30 cellular contexts compared by ENCODE assay signal in genomic region chr2:99638791-99639190, GRCh38.
"Had no signal": no experiment of that assay in that cellular context is flagged by ENCODE, and none has a peak within 500 bp of the region (broad histone marks: within the 10 kb centered on the region; RNA-seq: fewer than 3 reads in every experiment).

No MANE protein-coding gene starts in this region.

- H3K9me3 Mint-ChIP-seq: activated naive CD4-positive, alpha-beta T cell treated with anti-CD3 and anti-CD28 coated beads, Interleukin-2, amount 50 U/mL, for 24 hours; activated T-helper 2 cell treated with anti-CD3 and anti-CD28 coated beads, Interferon-gamma antibody, Interleukin-2, Interleukin-4, amounts not matched to agents 10 μg/mL and 5 μg/mL and 100 μg/mL, durations not matched to agents 14 hours and 24 hours and 36 hours; central memory CD8-positive, alpha-beta T cell; natural killer cell treated with Interleukin-12 subunit alpha and Interleukin-12 subunit beta and Interleukin-15 and Interleukin-18, amount 100 ng/mL, for 72 hours; stimulated activated naive CD8-positive, alpha-beta T cell treated with anti-CD3 and anti-CD28 coated beads, Interleukin-15, Interleukin-2, amounts not matched to agents 100 ng/mL and 50 ng/mL, for 24 hours; type B pancreatic cell; WTC11 had no signal

- H3K27me3 Mint-ChIP-seq: activated naive CD4-positive, alpha-beta T cell treated with anti-CD3 and anti-CD28 coated beads, Interleukin-2, amount 50 U/mL, for 24 hours; activated naive CD8-positive, alpha-beta T cell treated with anti-CD3 and anti-CD28 coated beads, Interleukin-2, amount 50 U/mL, for 24 hours; stimulated activated naive CD8-positive, alpha-beta T cell treated with anti-CD3 and anti-CD28 coated beads, Interleukin-15, Interleukin-2, amounts not matched to agents 100 ng/mL and 50 ng/mL, for 24 hours had no signal

- H3K27me3 ChIP-seq: esophagus squamous epithelium, heart right ventricle, neutrophil, right lobe of liver, uterus had no signal

- H3K9me3 ChIP-seq: esophagus squamous epithelium, lower lobe of right lung, neutrophil, right lobe of liver, thoracic aorta, uterus had no signal

- H3K4me3 Mint-ChIP-seq: activated CD8-positive, alpha-beta memory T cell treated with anti-CD3 and anti-CD28 coated beads, Interleukin-2, amount 10 ng/mL, durations not matched to agents 7 days and 5 days; activated CD8-positive, alpha-beta T cell treated with anti-CD3 and anti-CD28 coated beads, Interleukin-2, amount 10 ng/mL, durations not matched to agents 7 days and 5 days; activated naive CD4-positive, alpha-beta T cell treated with anti-CD3 and anti-CD28 coated beads, Interleukin-2, amount 50 U/mL, for 24 hours; activated naive CD8-positive, alpha-beta T cell treated with anti-CD3 and anti-CD28 coated beads, Interleukin-2, amount 50 U/mL, for 24 hours; central memory CD8-positive, alpha-beta T cell; natural killer cell treated with Interleukin-12 subunit alpha and Interleukin-12 subunit beta and Interleukin-15 and Interleukin-18, amount 100 ng/mL, for 72 hours; stimulated activated naive CD8-positive, alpha-beta T cell treated with anti-CD3 and anti-CD28 coated beads, Interleukin-15, Interleukin-2, amounts not matched to agents 100 ng/mL and 50 ng/mL, for 24 hours; T-helper 17 cell; type B pancreatic cell; WTC11 had no signal

- H3K27ac ChIP-seq: epithelial cell of prostate, esophagus squamous epithelium, lower lobe of right lung, neutrophil, right lobe of liver, thoracic aorta, uterus had no signal

- H3K36me3 ChIP-seq: esophagus squamous epithelium, heart right ventricle, lower lobe of right lung, neutrophil, right lobe of liver, thoracic aorta, uterus had no signal

- H3K36me3 Mint-ChIP-seq: activated CD8-positive, alpha-beta memory T cell treated with anti-CD3 and anti-CD28 coated beads, Interleukin-2, amount 10 ng/mL, durations not matched to agents 7 days and 5 days; natural killer cell treated with Interleukin-12 subunit alpha and Interleukin-12 subunit beta and Interleukin-15 and Interleukin-18, amount 100 ng/mL, for 72 hours; type B pancreatic cell; WTC11 had no signal

- DNase-seq: activated CD4-positive, alpha-beta T cell treated with anti-CD3 and anti-CD28 coated beads, Interleukin-2, amount 50 U/mL, for 1 hour; activated CD8-positive, alpha-beta memory T cell treated with anti-CD3 and anti-CD28 coated beads, Interleukin-2, amount 10 ng/mL, durations not matched to agents 7 days and 5 days; activated CD8-positive, alpha-beta T cell treated with anti-CD3 and anti-CD28 coated beads, Interleukin-2, amount 10 ng/mL, durations not matched to agents 7 days and 5 days; activated naive CD8-positive, alpha-beta T cell treated with anti-CD3 and anti-CD28 coated beads, Interleukin-2, amount 50 U/mL, for 24 hours; activated T-cell treated with anti-CD3 and anti-CD28 coated beads, Interleukin-2, amount 50 U/mL, for 48 hours; amygdala; dermis blood vessel endothelial cell; effector CD4-positive, alpha-beta T cell; esophagus squamous epithelium; foreskin melanocyte; heart right ventricle; kidney glomerular epithelial cell; lower lobe of right lung; mesendoderm; right lobe of liver; stimulated activated CD4-positive, alpha-beta T cell treated with anti-CD3 and anti-CD28 coated beads, Interleukin-12 subunit alpha, Interleukin-12 subunit beta, amount 100 ng/mL, for 4 hours; stimulated activated CD4-positive, alpha-beta T cell treated with anti-CD3 and anti-CD28 coated beads, Interleukin-4, amount 100 ng/mL, for 1 hour; T-helper 17 cell; uterus had no signal

- H3K4me1 Mint-ChIP-seq: activated CD8-positive, alpha-beta memory T cell treated with anti-CD3 and anti-CD28 coated beads, Interleukin-2, amount 10 ng/mL, durations not matched to agents 7 days and 5 days; activated naive CD4-positive, alpha-beta T cell treated with anti-CD3 and anti-CD28 coated beads, Interleukin-2, amount 50 U/mL, for 24 hours; activated naive CD8-positive, alpha-beta T cell treated with anti-CD3 and anti-CD28 coated beads, Interleukin-2, amount 50 U/mL, for 24 hours; central memory CD8-positive, alpha-beta T cell; T-helper 17 cell; WTC11 had no signal

- ATAC-seq: activated CD8-positive, alpha-beta memory T cell treated with anti-CD3 and anti-CD28 coated beads, Interleukin-2, amount 10 ng/mL, durations not matched to agents 7 days and 5 days; activated CD8-positive, alpha-beta T cell treated with anti-CD3 and anti-CD28 coated beads, Interleukin-2, amount 10 ng/mL, durations not matched to agents 7 days and 5 days; activated naive CD8-positive, alpha-beta T cell treated with anti-CD3 and anti-CD28 coated beads, Interleukin-2, amount 50 U/mL, for 24 hours; heart right ventricle; left lobe of liver; lower lobe of right lung; natural killer cell treated with Interleukin-12 subunit alpha and Interleukin-12 subunit beta and Interleukin-15 and Interleukin-18, amount 100 ng/mL, for 72 hours; right lobe of liver; T-helper 17 cell had no signal

- H3K27ac Mint-ChIP-seq: activated CD8-positive, alpha-beta memory T cell treated with anti-CD3 and anti-CD28 coated beads, Interleukin-2, amount 10 ng/mL, durations not matched to agents 7 days and 5 days; activated CD8-positive, alpha-beta T cell treated with anti-CD3 and anti-CD28 coated beads, Interleukin-2, amount 10 ng/mL, durations not matched to agents 7 days and 5 days; activated naive CD4-positive, alpha-beta T cell treated with anti-CD3 and anti-CD28 coated beads, Interleukin-2, amount 50 U/mL, for 24 hours; activated naive CD8-positive, alpha-beta T cell treated with anti-CD3 and anti-CD28 coated beads, Interleukin-2, amount 50 U/mL, for 24 hours; activated T-helper 2 cell treated with anti-CD3 and anti-CD28 coated beads, Interferon-gamma antibody, Interleukin-2, Interleukin-4, amounts not matched to agents 10 μg/mL and 5 μg/mL and 100 μg/mL, durations not matched to agents 14 hours and 24 hours and 36 hours; natural killer cell treated with Interleukin-12 subunit alpha and Interleukin-12 subunit beta and Interleukin-15 and Interleukin-18, amount 100 ng/mL, for 72 hours; stimulated activated naive CD8-positive, alpha-beta T cell treated with anti-CD3 and anti-CD28 coated beads, Interleukin-15, Interleukin-2, amounts not matched to agents 100 ng/mL and 50 ng/mL, for 24 hours; T-helper 17 cell; type B pancreatic cell; WTC11 had no signal

- H3K4me3 ChIP-seq: esophagus squamous epithelium, heart right ventricle, lower lobe of right lung, right lobe of liver, thoracic aorta, uterus had no signal
